ENCODE assay signal across 8 cellular contexts in the genomic region with DNA sequence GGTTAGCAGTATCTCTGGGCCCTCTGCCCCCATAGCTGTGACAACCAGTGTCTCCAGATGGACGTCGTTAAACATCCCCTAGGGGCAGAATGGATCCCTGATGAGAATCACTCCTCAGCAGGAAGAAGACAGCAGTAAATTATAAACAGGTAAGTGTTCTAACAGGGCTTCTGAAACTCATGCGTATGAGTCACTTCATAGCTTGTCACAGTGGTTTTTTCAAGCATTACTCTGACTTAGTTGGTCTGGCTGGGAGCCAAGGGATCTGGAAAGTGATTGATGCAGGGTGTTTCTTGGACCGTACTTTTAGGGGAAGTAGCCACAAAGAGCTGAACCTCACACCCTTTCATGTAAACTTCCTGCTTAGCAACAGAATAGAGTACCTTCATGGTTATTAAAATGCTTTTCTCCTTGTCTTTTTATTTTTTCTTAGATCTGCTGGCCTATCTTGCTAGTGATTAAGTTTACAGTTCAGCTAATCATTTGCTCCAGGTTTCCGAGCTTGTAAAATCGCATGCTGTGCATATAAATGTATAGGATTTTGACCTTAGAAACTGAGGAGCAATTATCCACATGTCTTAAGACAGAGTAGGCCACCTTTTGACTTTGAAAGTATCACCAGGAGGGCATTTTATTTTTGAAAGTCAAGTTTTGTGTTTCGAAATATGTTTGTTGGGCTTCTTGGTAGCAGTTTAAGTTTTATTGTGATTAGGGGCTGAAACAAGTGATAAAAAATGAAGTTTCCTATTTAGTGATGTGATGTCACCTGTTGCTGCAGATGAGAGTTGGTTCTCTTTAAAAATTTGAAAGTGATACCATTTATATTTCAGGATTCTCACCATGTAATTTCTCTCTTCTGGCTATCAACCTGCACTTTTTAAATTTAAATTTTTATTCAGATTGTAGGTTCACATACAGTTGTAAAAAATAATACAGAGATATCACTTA.
A peak's percentile ranks its signal among the peaks of the same experiment; 100 is the strongest.
DNase-seq lines count a peak whose midpoint lies in the region; ATAC-seq and TF ChIP-seq lines count a peak whose summit lies in the region.

No MANE protein-coding gene starts in this region.

- peak; percentile 83 for ATAC-seq in gastroesophageal sphincter

- no TSS peak for BruUV-seq in A673 (replicated peaks; lab: Mats Ljungman, UMichigan)

- TF ChIP-seq CTCF in A673 (conservative IDR thresholded peaks at IDR 0.05; ENCODE audit: low read depth, low read length) (no peak), GM12872 (IDR thresholded peaks at IDR 0.05; ENCODE audit: insufficient read depth, low read depth, low read length) (peak; percentile 40; the same call in 1 of the 3 replicates), HFF-Myc (IDR thresholded peaks at IDR 0.05; ENCODE audit: low read depth, low read length, missing control alignments) (no peak), Loucy (conservative IDR thresholded peaks at IDR 0.05; ENCODE audit: low read length) (peak; percentile 23), gastroesophageal sphincter (IDR thresholded peaks at IDR 0.05) (no peak)

- H3K9me3 ChIP-seq in A673 (ENCODE audit: low read depth, low read length, poor library complexity, severe bottlenecking) (no peaks in the 10 kb centered on the region), Loucy (ENCODE audit: insufficient read depth, low read depth, low read length) (no peaks in the 10 kb centered on the region), gastroesophageal sphincter (no peaks in the 10 kb centered on the region)

- CTCF ChIA-PET in A673 (lab: Charles Lee) = no interaction called here

- H3K36me3 ChIP-seq in A673 (ENCODE audit: insufficient read depth, low read length, poor library complexity, severe bottlenecking) = no peaks in the 10 kb centered on the region
- no peaks in the 10 kb centered on the region for H3K36me3 ChIP-seq in Loucy (ENCODE audit: insufficient read depth, low read length)
- no peaks in the 10 kb centered on the region for H3K36me3 ChIP-seq in gastroesophageal sphincter
- H3K36me3 ChIP-seq in rectal smooth muscle tissue (ENCODE audit: control insufficient read depth, insufficient read depth, low read length) = no peaks in the 10 kb centered on the region

- no peak for TF ChIP-seq EP300 in gastroesophageal sphincter (IDR thresholded peaks at IDR 0.05)

- 24 to 25% methylated on average over 4 to 7 of the region's 7 CpGs for WGBS in gastroesophageal sphincter (ENCODE audit: low coverage in 1 of 2), 2 donors

- H3F3A ChIP-seq in Loucy (ENCODE audit: low read depth) = no peaks in the 10 kb centered on the region

- POLR2A ChIA-PET in A673 (lab: Charles Lee; ENCODE audit: low non-redundant PET) = no interaction called here

- H4K20me1 ChIP-seq in Loucy (ENCODE audit: insufficient read depth, low read length, poor library complexity, severe bottlenecking) = no peaks in the 10 kb centered on the region

- H3K27me3 ChIP-seq in A673 (replicated peaks; ENCODE audit: insufficient read depth, low read depth, low read length, poor library complexity) (no peaks in the 10 kb centered on the region), Loucy (ENCODE audit: insufficient read depth, low read length, poor library complexity, severe bottlenecking) (no peaks in the 10 kb centered on the region), gastroesophageal sphincter (no peaks in the 10 kb centered on the region), rectal smooth muscle tissue (ENCODE audit: control insufficient read depth, insufficient read depth, low read length) (no peaks in the 10 kb centered on the region)

- H3K4me2 ChIP-seq in Loucy (ENCODE audit: low read depth, low read length, poor library complexity, severe bottlenecking) = peak overlapping the region; percentile 30

- intact Hi-C loops in A673 (cut with micrococcal nuclease; ENCODE audit: unreplicated experiment) = no loop called here

- no peaks in the 10 kb centered on the region for H3K9me2 ChIP-seq in Loucy (replicated peaks; ENCODE audit: low read depth, low read length)

- no peak overlapping the region for H2AFZ ChIP-seq in Loucy (ENCODE audit: low read length)

- TF ChIP-seq POLR2A in gastroesophageal sphincter (IDR thresholded peaks at IDR 0.05) = no peak

- DNase-seq in A673 (ENCODE audit: low spot score) (peak; percentile 80), HFF-Myc (ENCODE audit: extremely low read depth, low read depth) (peak; percentile 98), AML-193 (lab: John Stamatoyannopoulos, UW) (no peak)
- peak; percentile 12 for DNase-seq in activated CD8-positive, alpha-beta memory T cell treated with anti-CD3 and anti-CD28 coated beads, Interleukin-2, amount 50 U/mL, for 24 hours (ENCODE audit: extremely low read depth)

- H3K79me2 ChIP-seq in Loucy (ENCODE audit: insufficient read depth, low read length) = no peaks in the 10 kb centered on the region

- no peak overlapping the region for H3K27ac ChIP-seq in A673 (ENCODE audit: low read depth, low read length, poor library complexity, severe bottlenecking)
- H3K27ac ChIP-seq in gastroesophageal sphincter = peak overlapping the region in 3 of 4 donors; percentile 33 to 68 (median 38)
- peak overlapping the region; percentile 45 for H3K27ac ChIP-seq in rectal smooth muscle tissue (ENCODE audit: low read depth, low read length)

- H3K4me1 ChIP-seq in A673 (ENCODE audit: insufficient read depth, low read length, poor library complexity, severe bottlenecking) = peaks cover 7% of the 10 kb centered on the region
- peaks cover 13% of the 10 kb centered on the region for H3K4me1 ChIP-seq in Loucy (ENCODE audit: insufficient read depth, low read length, poor library complexity, severe bottlenecking)
- peaks cover 4 to 26% (median 10%) of the 10 kb centered on the region in 3 donors for H3K4me1 ChIP-seq in gastroesophageal sphincter
- peaks cover 8% of the 10 kb centered on the region for H3K4me1 ChIP-seq in rectal smooth muscle tissue (ENCODE audit: control insufficient read depth, insufficient read depth, low read length)

- no peak overlapping the region for H3K9ac ChIP-seq in Loucy (ENCODE audit: low read depth, low read length, poor library complexity, severe bottlenecking)
- H3K9ac ChIP-seq in rectal smooth muscle tissue (ENCODE audit: low read length) = no peak overlapping the region

- no peak overlapping the region for H3K4me3 ChIP-seq in A673 (ENCODE audit: low read depth, low read length, poor library complexity, severe bottlenecking)
- H3K4me3 ChIP-seq in HFF-Myc (replicated peaks; ENCODE audit: low read depth, low read length) = no peak overlapping the region
- peak overlapping the region; percentile 0 for H3K4me3 ChIP-seq in Loucy (ENCODE audit: low read length, poor library complexity, severe bottlenecking)
- H3K4me3 ChIP-seq in gastroesophageal sphincter = no peak overlapping the region
- no peak overlapping the region for H3K4me3 ChIP-seq in rectal smooth muscle tissue (ENCODE audit: low read length)

Comparison
In these comparisons a context has a peak if more than half of its experiments do, and no peak if none do; other contexts are left out.
1. DNase-seq: peak in A673 (single experiment), HFF-Myc (single experiment) and activated CD8-positive, alpha-beta memory T cell treated with anti-CD3 and anti-CD28 coated beads, Interleukin-2, amount 50 U/mL, for 24 hours (single experiment); none in AML-193 (0 of 2).
2. CTCF ChIP-seq: peak in GM12872 (single experiment) and Loucy (single experiment); none in A673 (single experiment), HFF-Myc (single experiment) and gastroesophageal sphincter (0 of 4).